ENCODE assay signal across 21 cellular contexts in genomic region chr3:72337480-72337855, GRCh38.
DNase-seq lines count a peak whose midpoint lies in the region; ATAC-seq and TF ChIP-seq lines count a peak whose summit lies in the region.
"Had no signal": no experiment of that assay in that cellular context is flagged by ENCODE, and none has a peak within 500 bp of the region (broad histone marks: within the 10 kb centered on the region; RNA-seq: fewer than 3 reads in every experiment).

No MANE protein-coding gene starts in this region.

- no peaks in the 10 kb centered on the region for H3K27me3 ChIP-seq in esophagus squamous epithelium
- no peaks in the 10 kb centered on the region for H3K27me3 ChIP-seq in skeletal muscle tissue (ENCODE audit: control insufficient read depth in 3 of 3, insufficient read depth in 3 of 3, low read length in 3 of 3)
- H3K27me3 ChIP-seq: BE2C, uterus had no signal

- H3K27ac ChIP-seq in RWPE1 (peak overlapping the region; percentile 91), esophagus squamous epithelium (peak overlapping the region in 3 of 4 donors; percentile 47 to 73 (median 51)), skeletal muscle tissue (ENCODE audit: low read depth, low read length) (no peak overlapping the region)

- TF ChIP-seq POLR2A in esophagus squamous epithelium (IDR thresholded peaks at IDR 0.05): no peak

- H3K36me3 ChIP-seq in esophagus squamous epithelium: no peaks in the 10 kb centered on the region
- H3K36me3 ChIP-seq in skeletal muscle tissue (ENCODE audit: control insufficient read depth in 3 of 3, insufficient read depth in 3 of 3, low read length in 3 of 3): no peaks in the 10 kb centered on the region
- H3K36me3 ChIP-seq: BE2C, uterus had no signal

- no peak for ATAC-seq in GM19328 (IDR thresholded peaks at IDR 0.05; ENCODE audit: unreplicated experiment)
- ATAC-seq: naive thymus-derived CD8-positive, alpha-beta T cell; stimulated activated memory B cell treated with anti-CD40 and anti-IgM and Interleukin-4, amounts not matched to agents 10 μg/mL and 1 μg/mL and 100 μg/mL, for 72 hours had no signal

- intact Hi-C loops in activated CD4-positive, alpha-beta memory T cell treated with anti-CD3 and anti-CD28 coated beads for 36 hours (cut with micrococcal nuclease): loop anchor here (5.0 to 10.0 kb wide), 3 partner anchors 90 to 613 kb away; partner anchors contain the start of gene EIF4E3
- intact Hi-C loops in esophagus squamous epithelium (cut with DNase I): no loop called here

- peaks cover 8% of the 10 kb centered on the region for H3K4me1 Mint-ChIP-seq in activated CD4-positive, alpha-beta memory T cell treated with anti-CD3 and anti-CD28 coated beads for 36 hours (ENCODE audit: low read depth)
- peaks cover 6% of the 10 kb centered on the region for H3K4me1 Mint-ChIP-seq in activated CD4-positive, alpha-beta memory T cell treated with anti-CD3 and anti-CD28 coated beads, Interleukin-2, amount 10 ng/mL, durations not matched to agents 7 days and 5 days
- H3K4me1 Mint-ChIP-seq: stimulated activated memory B cell treated with anti-CD40 and anti-IgM and Interleukin-4, amounts not matched to agents 10 μg/mL and 1 μg/mL and 100 μg/mL, for 72 hours had no signal

- POLR2A ChIA-PET in activated CD4-positive, alpha-beta memory T cell treated with anti-CD3 and anti-CD28 coated beads for 36 hours (lab: Charles Lee): interaction anchor here (1.2 kb wide), 2 partner anchors 38 to 359 kb away, joined by 5 to 8 read pairs; no protein-coding TSS in a partner anchor
- POLR2A ChIA-PET in activated CD4-positive, alpha-beta memory T cell treated with anti-CD3 and anti-CD28 coated beads, Interleukin-2, amount 10 ng/mL, durations not matched to agents 7 days and 5 days (lab: Charles Lee): no interaction called here
- POLR2A ChIA-PET in RWPE1 (lab: Yijun Ruan, JAX; ENCODE audit: low non-redundant PET): no interaction called here

- H3K4me3 ChIP-seq in esophagus squamous epithelium (no peak overlapping the region), skeletal muscle tissue (ENCODE audit: low read length in 3 of 3) (peak overlapping the region in 2 of 3 donors; percentile 4 to 15)

- H3K36me3 Mint-ChIP-seq in activated CD4-positive, alpha-beta memory T cell treated with anti-CD3 and anti-CD28 coated beads for 36 hours: no peaks in the 10 kb centered on the region
- H3K36me3 Mint-ChIP-seq in activated CD4-positive, alpha-beta memory T cell treated with anti-CD3 and anti-CD28 coated beads, Interleukin-2, amount 10 ng/mL, durations not matched to agents 7 days and 5 days (ENCODE audit: low read depth): no peaks in the 10 kb centered on the region
- H3K36me3 Mint-ChIP-seq: activated naive CD4-positive, alpha-beta T cell treated with anti-CD3 and anti-CD28 coated beads, Interleukin-2, amount 50 U/mL, for 72 hours; immature natural killer cell; mesothelial cell of epicardium; naive thymus-derived CD8-positive, alpha-beta T cell; stimulated activated memory B cell treated with anti-CD40 and anti-IgM and Interleukin-4, amounts not matched to agents 10 μg/mL and 1 μg/mL and 100 μg/mL, for 72 hours had no signal

- H3K9me3 Mint-ChIP-seq in activated CD4-positive, alpha-beta memory T cell treated with anti-CD3 and anti-CD28 coated beads for 36 hours: no peaks in the 10 kb centered on the region
- no peaks in the 10 kb centered on the region for H3K9me3 Mint-ChIP-seq in activated CD4-positive, alpha-beta memory T cell treated with anti-CD3 and anti-CD28 coated beads, Interleukin-2, amount 10 ng/mL, durations not matched to agents 7 days and 5 days
- H3K9me3 Mint-ChIP-seq: activated naive CD4-positive, alpha-beta T cell treated with anti-CD3 and anti-CD28 coated beads, Interleukin-2, amount 50 U/mL, for 72 hours; activated T-helper 1 cell treated with anti-CD3 and anti-CD28 coated beads, Interleukin-12 subunit alpha, Interleukin-12 subunit beta, Interleukin-2, Interleukin-4 antibody, amounts not matched to agents 30 ng/mL and 10 ng/mL and 1 ng/mL, durations not matched to agents 14 hours and 24 hours and 36 hours; HFFc6; immature natural killer cell; mesothelial cell of epicardium; naive thymus-derived CD8-positive, alpha-beta T cell; stimulated activated memory B cell treated with anti-CD40 and anti-IgM and Interleukin-4, amounts not matched to agents 10 μg/mL and 1 μg/mL and 100 μg/mL, for 72 hours; T-helper 1 cell treated with Interleukin-12 subunit alpha and Interleukin-12 subunit beta and Interleukin-4 antibody, amounts not matched to agents 30 μg/mL and 1 μg/mL, for 36 hours had no signal

- CTCF ChIA-PET in activated CD4-positive, alpha-beta memory T cell treated with anti-CD3 and anti-CD28 coated beads for 36 hours (lab: Charles Lee): no interaction called here
- CTCF ChIA-PET in activated CD4-positive, alpha-beta memory T cell treated with anti-CD3 and anti-CD28 coated beads, Interleukin-2, amount 10 ng/mL, durations not matched to agents 7 days and 5 days (lab: Charles Lee): no interaction called here
- CTCF ChIA-PET in RWPE1 (lab: Yijun Ruan, JAX): no interaction called here

- H3K27me3 Mint-ChIP-seq in activated CD4-positive, alpha-beta memory T cell treated with anti-CD3 and anti-CD28 coated beads for 36 hours: no peaks in the 10 kb centered on the region
- no peaks in the 10 kb centered on the region for H3K27me3 Mint-ChIP-seq in activated CD4-positive, alpha-beta memory T cell treated with anti-CD3 and anti-CD28 coated beads, Interleukin-2, amount 10 ng/mL, durations not matched to agents 7 days and 5 days
- H3K27me3 Mint-ChIP-seq: naive thymus-derived CD8-positive, alpha-beta T cell had no signal

- no peaks in the 10 kb centered on the region for H3K9me3 ChIP-seq in esophagus squamous epithelium
- peaks cover 0 to 2% (median 0%) of the 10 kb centered on the region in 3 donors for H3K9me3 ChIP-seq in skeletal muscle tissue (ENCODE audit: control insufficient read depth in 3 of 3, low read length in 3 of 3)
- H3K9me3 ChIP-seq: uterus had no signal

- peak; percentile 26 for DNase-seq in activated CD4-positive, alpha-beta memory T cell treated with anti-CD3 and anti-CD28 coated beads for 36 hours
- DNase-seq in activated CD4-positive, alpha-beta memory T cell treated with anti-CD3 and anti-CD28 coated beads, Interleukin-2, amount 10 ng/mL, durations not matched to agents 7 days and 5 days: no peak
- DNase-seq in RWPE1 (ENCODE audit: low spot score) (no peak), esophagus squamous epithelium (lab: John Stamatoyannopoulos, UW) (no peak), cortex of kidney (lab: John Stamatoyannopoulos, UW) (no peak)
- no peak for DNase-seq in effector CD8-positive, alpha-beta T cell (lab: John Stamatoyannopoulos, UW)
- DNase-seq: activated CD4-positive, alpha-beta T cell treated with anti-CD3 and anti-CD28 coated beads for 4 hours; HFFc6; immature natural killer cell; naive thymus-derived CD8-positive, alpha-beta T cell; NCI-H1436 treated with DMSO at 0.1 percent for 48 hours; stimulated activated CD4-positive, alpha-beta T cell treated with anti-CD3 and anti-CD28 coated beads, Interleukin-2, amount 100 ng/mL, for 48 hours had no signal

- H3K27ac Mint-ChIP-seq in activated CD4-positive, alpha-beta memory T cell treated with anti-CD3 and anti-CD28 coated beads for 36 hours: no peak overlapping the region
- no peak overlapping the region for H3K27ac Mint-ChIP-seq in activated CD4-positive, alpha-beta memory T cell treated with anti-CD3 and anti-CD28 coated beads, Interleukin-2, amount 10 ng/mL, durations not matched to agents 7 days and 5 days
- H3K27ac Mint-ChIP-seq: activated naive CD4-positive, alpha-beta T cell treated with anti-CD3 and anti-CD28 coated beads, Interleukin-2, amount 50 U/mL, for 72 hours; activated T-helper 1 cell treated with anti-CD3 and anti-CD28 coated beads, Interleukin-12 subunit alpha, Interleukin-12 subunit beta, Interleukin-2, Interleukin-4 antibody, amounts not matched to agents 30 ng/mL and 10 ng/mL and 1 ng/mL, durations not matched to agents 14 hours and 24 hours and 36 hours; HFFc6; immature natural killer cell; mesothelial cell of epicardium; naive thymus-derived CD8-positive, alpha-beta T cell; stimulated activated memory B cell treated with anti-CD40 and anti-IgM and Interleukin-4, amounts not matched to agents 10 μg/mL and 1 μg/mL and 100 μg/mL, for 72 hours; T-helper 1 cell treated with Interleukin-12 subunit alpha and Interleukin-12 subunit beta and Interleukin-4 antibody, amounts not matched to agents 30 μg/mL and 1 μg/mL, for 36 hours had no signal

- 81% methylated on average over 5 of the region's 5 CpGs for WGBS in esophagus squamous epithelium, 2 donors

- TF ChIP-seq CTCF in RWPE1 (conservative IDR thresholded peaks at IDR 0.05; ENCODE audit: low read depth) (no peak), esophagus squamous epithelium (IDR thresholded peaks at IDR 0.05) (no peak)

- H3K4me1 ChIP-seq in esophagus squamous epithelium (peaks cover 16 to 48% (median 20%) of the 10 kb centered on the region in 3 donors), skeletal muscle tissue (ENCODE audit: control insufficient read depth in 3 of 3, insufficient read depth in 3 of 3, low read length in 3 of 3) (peaks cover 13 to 19% (median 17%) of the 10 kb centered on the region in 3 donors)

- no peak overlapping the region for H3K9ac ChIP-seq in skeletal muscle tissue (ENCODE audit: low read depth in 1 of 3, low read length in 3 of 3)

- no peak overlapping the region for H3K4me3 Mint-ChIP-seq in activated CD4-positive, alpha-beta memory T cell treated with anti-CD3 and anti-CD28 coated beads for 36 hours
- H3K4me3 Mint-ChIP-seq in activated CD4-positive, alpha-beta memory T cell treated with anti-CD3 and anti-CD28 coated beads, Interleukin-2, amount 10 ng/mL, durations not matched to agents 7 days and 5 days: no peak overlapping the region
- H3K4me3 Mint-ChIP-seq: activated T-helper 1 cell treated with anti-CD3 and anti-CD28 coated beads, Interleukin-12 subunit alpha, Interleukin-12 subunit beta, Interleukin-2, Interleukin-4 antibody, amounts not matched to agents 30 ng/mL and 10 ng/mL and 1 ng/mL, durations not matched to agents 14 hours and 24 hours and 36 hours; HFFc6; immature natural killer cell; mesothelial cell of epicardium; naive thymus-derived CD8-positive, alpha-beta T cell; stimulated activated memory B cell treated with anti-CD40 and anti-IgM and Interleukin-4, amounts not matched to agents 10 μg/mL and 1 μg/mL and 100 μg/mL, for 72 hours; T-helper 1 cell treated with Interleukin-12 subunit alpha and Interleukin-12 subunit beta and Interleukin-4 antibody, amounts not matched to agents 30 μg/mL and 1 μg/mL, for 36 hours had no signal

Comparison
In these comparisons a context has a peak if more than half of its experiments do, and no peak if none do; other contexts are left out.
1. H3K4me3 ChIP-seq: peak in skeletal muscle tissue (2 of 3); none in esophagus squamous epithelium (0 of 4).